ENCODE assay signal across 7 cellular contexts in genomic region chr3:196179380-196180308, GRCh38. TPM values are rescaled to one million over a fixed set of nuclear protein-coding genes. Genes with fewer than 3 reads are reported as not detected.
A peak's percentile ranks its signal among the peaks of the same experiment; 100 is the strongest.
DNase-seq lines count a peak whose midpoint lies in the region; ATAC-seq and TF ChIP-seq lines count a peak whose summit lies in the region.

No MANE protein-coding gene starts in this region.

- peak overlapping the region; percentile 57 for H3K27ac ChIP-seq in epithelial cell of prostate
- H3K27ac ChIP-seq in psoas muscle, result peak overlapping the region; percentile 91

- ATAC-seq in GM18861 (IDR thresholded peaks at IDR 0.05; ENCODE audit: unreplicated experiment) (peak; percentile 69), HG02943 (IDR thresholded peaks at IDR 0.05; ENCODE audit: low read depth, unreplicated experiment) (peak; percentile 49), psoas muscle (peak; percentile 89 to 94 (median 92))

- intact Hi-C loops in psoas muscle (cut with DNase I), result no loop called here

- H3K36me3 ChIP-seq in psoas muscle (ENCODE audit: insufficient read depth in 1 of 2, low read depth in 1 of 2), result no peaks in the 10 kb centered on the region

- H3K4me3 ChIP-seq in psoas muscle, result peak overlapping the region; percentile 35

- peaks cover 8% of the 10 kb centered on the region for H3K4me1 ChIP-seq in psoas muscle

- no peaks in the 10 kb centered on the region for H3K27me3 ChIP-seq in psoas muscle (ENCODE audit: insufficient read depth in 3 of 3, low read length in 2 of 3)

- TF ChIP-seq CTCF in psoas muscle (IDR thresholded peaks at IDR 0.05), result no peak

- 20 to 21% (median 21%) methylated on average over 24 of the region's 24 CpGs for WGBS in psoas muscle, 3 donors

- no peaks in the 10 kb centered on the region for H3K9me3 ChIP-seq in psoas muscle

- DNase-seq in NCI-H2196 (lab: John Stamatoyannopoulos, UW; ENCODE audit: unreplicated experiment) (peak; percentile 91), epithelial cell of prostate (ENCODE audit: low read depth, low spot score) (peak; percentile 67), psoas muscle (peak; percentile 47 to 79), NCI-H1105 treated with DMSO at 0.1 percent for 48 hours (lab: John Stamatoyannopoulos, UW) (no peak)
- DNase-seq in activated CD8-positive, alpha-beta memory T cell treated with anti-CD3 and anti-CD28 coated beads, Interleukin-2, amount 50 U/mL, for 24 hours (ENCODE audit: extremely low read depth), result peak; percentile 66

RNA-seq across cellular contexts. Expression of gene ZDHHC19, which starts 31.6 kb away (rescaled TPM):
- total RNA-seq in psoas muscle, result 1 to 10 TPM in 1 of 4 donors, under 1 TPM in 2, not detected in 1; 0.38 to 1.1 (median 0.43) TPM
- under 1 TPM in 2 of 3 donors, not detected in 1; 0.25 to 0.34 TPM for polyA plus RNA-seq in psoas muscle

RNA-seq across cellular contexts. Expression of gene SLC51A, which starts 36.7 kb away (rescaled TPM):
- total RNA-seq in psoas muscle, result under 1 TPM in 1 of 4 donors, not detected in 3; 0.39 TPM
- polyA plus RNA-seq in psoas muscle, result under 1 TPM; 0.31 to 0.44 (median 0.40) TPM
